Comparison of ENCODE assay signal across 8 cellular contexts in the genomic region with DNA sequence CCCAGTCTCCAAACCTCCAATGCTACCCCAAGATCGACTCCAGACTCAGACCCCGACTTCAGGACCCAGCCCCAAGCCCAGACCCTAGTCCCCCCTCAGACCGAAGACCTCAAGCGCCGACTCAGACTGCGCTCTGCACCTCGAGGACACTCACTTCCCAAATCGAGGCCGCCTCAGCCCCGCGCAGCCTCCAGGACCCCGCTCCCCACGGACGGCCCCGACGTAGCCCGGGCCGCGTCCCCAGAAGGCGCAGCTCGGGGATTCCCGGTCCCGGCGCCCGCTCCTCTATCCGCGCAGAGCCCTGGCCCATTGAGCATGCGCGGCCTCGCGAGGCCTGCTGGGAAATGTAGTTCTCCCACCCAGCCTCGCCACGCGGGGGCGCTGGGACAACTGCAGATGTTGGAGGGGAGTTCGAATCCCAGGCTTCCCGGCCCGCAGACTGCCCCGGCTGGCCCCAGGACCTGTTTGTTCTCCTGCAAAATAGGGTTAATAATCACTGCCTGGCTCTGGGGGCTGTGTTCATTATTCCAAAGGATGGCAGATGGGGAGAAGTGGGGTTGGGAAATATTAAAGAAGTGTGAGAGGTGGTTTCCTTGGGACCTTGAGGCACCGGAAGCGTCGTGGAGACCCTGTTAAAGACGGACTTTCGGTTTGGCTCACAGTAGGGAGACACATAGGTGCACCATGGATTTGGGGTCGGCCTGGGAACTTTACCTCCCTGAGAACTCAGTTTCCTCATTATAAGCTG. TPM values are rescaled to one million over a fixed set of nuclear protein-coding genes. Genes with fewer than 3 reads are reported as not detected.
DNase-seq lines count a peak whose midpoint lies in the region; ATAC-seq and TF ChIP-seq lines count a peak whose summit lies in the region.

TSS of gene APBA3 (minus strand) at position 311 of the 748 bp plus-strand sequence. CDS start 1,428 bp downstream, outside the sequence.

- H3K36me3 Mint-ChIP-seq in type B pancreatic cell, result peaks cover 5% of the 10 kb centered on the region

- H3K36me3 ChIP-seq in adipocyte (ENCODE audit: control insufficient read depth, insufficient read depth, low read length, severe bottlenecking), result peaks cover 7% of the 10 kb centered on the region
- peaks cover 0 to 50% (median 35%) of the 10 kb centered on the region in 9 donors for H3K36me3 ChIP-seq in heart left ventricle

- H3K27me3 ChIP-seq in adipocyte (replicated peaks; ENCODE audit: control insufficient read depth, insufficient read depth, low read length), result no peaks in the 10 kb centered on the region
- H3K27me3 ChIP-seq in heart left ventricle, result no peaks in the 10 kb centered on the region

- peak; percentile 53 to 97 (median 81) for TF ChIP-seq CTCF in heart left ventricle (IDR thresholded peaks at IDR 0.05)
- peak; percentile 65 for TF ChIP-seq CTCF in type B pancreatic cell (conservative IDR thresholded peaks at IDR 0.05)

- peak within 1 kb of the TSS; percentile 99 for H3K27ac Mint-ChIP-seq in type B pancreatic cell

- no peaks in the 10 kb centered on the region for H3K27me3 Mint-ChIP-seq in type B pancreatic cell

- TF ChIP-seq POLR2A in heart left ventricle (IDR thresholded peaks at IDR 0.05), result peak in 1 of 2 donors; percentile 85

- H3K4me1 ChIP-seq in adipocyte (ENCODE audit: control insufficient read depth, insufficient read depth, low read length) (peaks cover 16% of the 10 kb centered on the region), heart left ventricle (peaks cover 5 to 43% (median 28%) of the 10 kb centered on the region in 12 donors)

- WGBS in heart left ventricle, 4 donors, result 3 to 7% (median 4%) methylated on average over 25 to 45 of the region's 45 CpGs

- DNase-seq in GDM1 (lab: John Stamatoyannopoulos, UW), result peak; percentile 84
- peak; percentile 62 for DNase-seq in NCI-H1417 treated with DMSO at 0.1 percent for 48 hours (lab: John Stamatoyannopoulos, UW)
- DNase-seq in T follicular helper cell (ENCODE audit: low read depth), result peak; percentile 91
- peak; percentile 97 for DNase-seq in adipocyte (ENCODE audit: low read depth)
- peak; percentile 90 to 98 (median 93) for DNase-seq in heart left ventricle
- DNase-seq in posterior cingulate gyrus, result peak; percentile 85 to 98 (median 90)
- peak; percentile 95 for DNase-seq in type B pancreatic cell (ENCODE audit: extremely low spot score, unreplicated experiment)

- peak within 1 kb of the TSS; percentile 99 for H3K4me3 Mint-ChIP-seq in type B pancreatic cell

- intact Hi-C loops in heart left ventricle (cut with DNase I) (loop anchor here in 6 of 10 donors (5.0 to 10.0 kb wide), 4 partner anchors 61 to 226 kb away; partner anchors contain the start of gene EEF2 (in 5 of the 6)), posterior cingulate gyrus (cut with DNase I) (no loop called here)

- no peaks in the 10 kb centered on the region for H3K9me3 ChIP-seq in adipocyte (ENCODE audit: control insufficient read depth, low read length)
- H3K9me3 ChIP-seq in heart left ventricle, result no peaks in the 10 kb centered on the region

- peaks cover 12% of the 10 kb centered on the region for H3K4me1 Mint-ChIP-seq in type B pancreatic cell (ENCODE audit: unreplicated experiment)

- peak within 1 kb of the TSS; percentile 98 for H3K9ac ChIP-seq in adipocyte (ENCODE audit: low read length)

- H3K4me3 ChIP-seq in adipocyte (ENCODE audit: low read length) (peak within 1 kb of the TSS; percentile 97), heart left ventricle (peak within 1 kb of the TSS; percentile 69 to 98 (median 90))

- ATAC-seq in HG02610 (IDR thresholded peaks at IDR 0.05; ENCODE audit: unreplicated experiment) (peak; percentile 50), heart left ventricle (peak; percentile 27 to 70 (median 58))

- H3K27ac ChIP-seq in heart left ventricle, result peak within 1 kb of the TSS; percentile 90 to 99 (median 97)

- no peaks in the 10 kb centered on the region for H3K9me3 Mint-ChIP-seq in type B pancreatic cell

RNA-seq across cellular contexts. Expression of gene APBA3, which starts in this region (rescaled TPM):
- total RNA-seq in heart left ventricle, result 10 to 100 TPM in 6 of 9 donors, 1 to 10 TPM in 3; 8.8 to 28.7 (median 13.8) TPM
- polyA plus RNA-seq in heart left ventricle, result 10 to 100 TPM; 11.6 to 22.1 TPM
- total RNA-seq in type B pancreatic cell (ENCODE audit: low replicate concordance), result 25.1 and 28.5 TPM in 2 replicates

Comparison
In these comparisons a context has a peak if more than half of its experiments do, and no peak if none do; other contexts are left out.
1. Peak in every context shown above with its lines: DNase-seq, ATAC-seq, H3K4me3 ChIP-seq and H3K27ac ChIP-seq.